Comparison of ENCODE assay signal across 18 cellular contexts in genomic region chr2:66846887-66847286, GRCh38.
"Had no signal": no experiment of that assay in that cellular context is flagged by ENCODE, and none has a peak within 500 bp of the region (broad histone marks: within the 10 kb centered on the region; RNA-seq: fewer than 3 reads in every experiment).

No MANE protein-coding gene starts in this region.

- DNase-seq: activated CD4-positive, alpha-beta T cell treated with anti-CD3 and anti-CD28 coated beads for 48 hours; activated CD8-positive, alpha-beta memory T cell treated with anti-CD3 and anti-CD28 coated beads, Interleukin-2, amount 50 U/mL, for 48 hours; activated CD8-positive, alpha-beta T cell treated with anti-CD3 and anti-CD28 coated beads, Interleukin-2, amount 10 ng/mL, durations not matched to agents 7 days and 5 days; caudate nucleus; effector CD4-positive, alpha-beta T cell; foreskin keratinocyte; head of caudate nucleus; islet precursor cell; lower lobe of right lung; nucleus accumbens; stimulated activated CD4-positive, alpha-beta T cell treated with anti-CD3 and anti-CD28 coated beads, Interleukin-2, amount 100 ng/mL, for 48 hours; stimulated activated CD8-positive, alpha-beta memory T cell treated with anti-CD3 and anti-CD28 coated beads, Interleukin-4, amount 100 ng/mL, for 48 hours; stimulated activated naive CD8-positive, alpha-beta T cell treated with anti-CD3 and anti-CD28 coated beads, Interleukin-15, Interleukin-2, amounts not matched to agents 100 U/mL and 50 U/mL, for 24 hours; T-helper 9 cell; upper lobe of left lung had no signal

- H3K27ac Mint-ChIP-seq: activated CD8-positive, alpha-beta T cell treated with anti-CD3 and anti-CD28 coated beads, Interleukin-2, amount 10 ng/mL, durations not matched to agents 7 days and 5 days; natural killer cell treated with Interleukin-12 subunit alpha and Interleukin-12 subunit beta and Interleukin-15 and Interleukin-18, amount 100 ng/mL, for 72 hours had no signal

- H3K36me3 Mint-ChIP-seq: natural killer cell treated with Interleukin-12 subunit alpha and Interleukin-12 subunit beta and Interleukin-15 and Interleukin-18, amount 100 ng/mL, for 72 hours had no signal

- H3K27me3 ChIP-seq: foreskin keratinocyte, suprapubic skin, upper lobe of left lung had no signal

- H3K27me3 Mint-ChIP-seq: natural killer cell treated with Interleukin-12 subunit alpha and Interleukin-12 subunit beta and Interleukin-15 and Interleukin-18, amount 100 ng/mL, for 72 hours had no signal

- H3K9me3 Mint-ChIP-seq: natural killer cell treated with Interleukin-12 subunit alpha and Interleukin-12 subunit beta and Interleukin-15 and Interleukin-18, amount 100 ng/mL, for 72 hours had no signal

- H3K4me3 ChIP-seq: coronary artery, lower lobe of right lung, suprapubic skin, upper lobe of left lung had no signal

- H3K27ac ChIP-seq: coronary artery, foreskin keratinocyte, lower lobe of right lung, suprapubic skin, upper lobe of left lung had no signal

- H3K36me3 ChIP-seq: lower lobe of right lung, suprapubic skin, upper lobe of left lung had no signal

- ATAC-seq: activated CD8-positive, alpha-beta T cell treated with anti-CD3 and anti-CD28 coated beads, Interleukin-2, amount 10 ng/mL, durations not matched to agents 7 days and 5 days; foreskin keratinocyte; lower lobe of right lung; natural killer cell treated with Interleukin-12 subunit alpha and Interleukin-12 subunit beta and Interleukin-15 and Interleukin-18, amount 100 ng/mL, for 72 hours; stimulated activated naive CD8-positive, alpha-beta T cell treated with anti-CD3 and anti-CD28 coated beads, Interleukin-15, Interleukin-2, amounts not matched to agents 100 U/mL and 50 U/mL, for 24 hours had no signal

- H3K9me3 ChIP-seq: lower lobe of right lung, suprapubic skin, upper lobe of left lung had no signal

- H3K4me1 ChIP-seq: foreskin keratinocyte, suprapubic skin had no signal

- H3K4me3 Mint-ChIP-seq: activated CD8-positive, alpha-beta T cell treated with anti-CD3 and anti-CD28 coated beads, Interleukin-2, amount 10 ng/mL, durations not matched to agents 7 days and 5 days; natural killer cell treated with Interleukin-12 subunit alpha and Interleukin-12 subunit beta and Interleukin-15 and Interleukin-18, amount 100 ng/mL, for 72 hours had no signal
